In genomic region chr7:25758559-25758958, GRCh38 we compare ENCODE assay signal across 22 cellular contexts.
A peak's percentile ranks its signal among the peaks of the same experiment; 100 is the strongest.
DNase-seq lines count a peak whose midpoint lies in the region; ATAC-seq and TF ChIP-seq lines count a peak whose summit lies in the region.
"Had no signal": no experiment of that assay in that cellular context is flagged by ENCODE, and none has a peak within 500 bp of the region (broad histone marks: within the 10 kb centered on the region; RNA-seq: fewer than 3 reads in every experiment).

No MANE protein-coding gene starts in this region.

- DNase-seq in NCI-H524 (lab: John Stamatoyannopoulos, UW) (peak; percentile 26 to 82), NCI-H524 treated with DMSO at 0.1 percent for 48 hours (lab: John Stamatoyannopoulos, UW) (no peak), NCI-H2171 (lab: John Stamatoyannopoulos, UW) (peak; percentile 77), chondrocyte (ENCODE audit: low spot score) (no peak), smooth muscle cell (lab: John Stamatoyannopoulos, UW; ENCODE audit: unreplicated experiment) (no peak), dorsolateral prefrontal cortex (no peak)
- DNase-seq in stimulated activated CD4-positive, alpha-beta T cell treated with anti-CD3 and anti-CD28 coated beads, Interleukin-4, amount 100 ng/mL, for 4 hours: no peak
- DNase-seq: activated CD4-positive, alpha-beta T cell treated with anti-CD3 and anti-CD28 coated beads, Interleukin-2, amount 10 ng/mL, durations not matched to agents 24 days and 14 days; activated effector memory CD4-positive, alpha-beta T cell treated with anti-CD3 and anti-CD28 coated beads, Interleukin-2, amount 50 U/mL, for 16 hours; amniotic stem cell; kidney; naive thymus-derived CD8-positive, alpha-beta T cell; NCI-H2029 treated with DMSO at 0.1 percent for 48 hours; stimulated activated CD4-positive, alpha-beta T cell treated with anti-CD3 and anti-CD28 coated beads, Interleukin-12 subunit alpha, Interleukin-12 subunit beta, amount 100 ng/mL, for 4 hours; testis had no signal

- 69% methylated on average over 4 of the region's 4 CpGs for WGBS in smooth muscle cell (ENCODE audit: low lambda C conversion rate)

- no peak overlapping the region for H3K9ac ChIP-seq in smooth muscle cell (ENCODE audit: low read depth)

- no peaks in the 10 kb centered on the region for H3K79me2 ChIP-seq in smooth muscle cell (ENCODE audit: low read depth)
- H3K79me2 ChIP-seq: hepatocyte had no signal

- H3K27me3 Mint-ChIP-seq in chondrocyte (ENCODE audit: low read depth): no peaks in the 10 kb centered on the region

- intact Hi-C loops in dorsolateral prefrontal cortex (cut with DNase I): no loop called here

- H3K36me3 ChIP-seq in smooth muscle cell (ENCODE audit: low read depth): no peaks in the 10 kb centered on the region

- no peak overlapping the region for H3K4me2 ChIP-seq in smooth muscle cell
- H3K4me2 ChIP-seq: hepatocyte had no signal

- H3K27ac ChIP-seq in smooth muscle cell (ENCODE audit: low read depth) (peak overlapping the region; percentile 12), dorsolateral prefrontal cortex (no peak overlapping the region)
- H3K27ac ChIP-seq: 22Rv1, hepatocyte, testis had no signal

- ATAC-seq in GM19455 (IDR thresholded peaks at IDR 0.05; ENCODE audit: unreplicated experiment): no peak
- ATAC-seq: HepG2; naive thymus-derived CD8-positive, alpha-beta T cell had no signal

- peaks cover 51% of the 10 kb centered on the region for H3K4me1 Mint-ChIP-seq in chondrocyte (ENCODE audit: low read depth)
- H3K4me1 Mint-ChIP-seq: activated CD4-positive, alpha-beta T cell treated with anti-CD3 and anti-CD28 coated beads, Interleukin-2, amount 10 ng/mL, durations not matched to agents 24 days and 14 days; B cell; central memory CD8-positive, alpha-beta T cell; memory B cell; naive thymus-derived CD8-positive, alpha-beta T cell had no signal

- no peak for TF ChIP-seq CTCF in chondrocyte (IDR thresholded peaks at IDR 0.05)
- no peak for TF ChIP-seq CTCF in smooth muscle cell (IDR thresholded peaks at IDR 0.05; ENCODE audit: borderline replicate concordance, insufficient read depth, poor library complexity, severe bottlenecking)
- TF ChIP-seq CTCF in dorsolateral prefrontal cortex (IDR thresholded peaks at IDR 0.05 in 54 of 56, conservative IDR thresholded peaks at IDR 0.05 in 2 of 56; ENCODE audit: low read depth in 1 of 56, partially characterized antibody in 56 of 56): no peak

- H3K4me3 Mint-ChIP-seq in chondrocyte (ENCODE audit: unreplicated experiment): no peak overlapping the region
- H3K4me3 Mint-ChIP-seq: activated CD4-positive, alpha-beta T cell treated with anti-CD3 and anti-CD28 coated beads, Interleukin-2, amount 10 ng/mL, durations not matched to agents 24 days and 14 days; B cell; central memory CD8-positive, alpha-beta T cell; memory B cell; naive thymus-derived CD8-positive, alpha-beta T cell had no signal

- H3K36me3 Mint-ChIP-seq in chondrocyte (ENCODE audit: low read depth): peaks cover 2% of the 10 kb centered on the region
- H3K36me3 Mint-ChIP-seq: memory B cell; naive thymus-derived CD8-positive, alpha-beta T cell had no signal

- no peak overlapping the region for H2AFZ ChIP-seq in smooth muscle cell (ENCODE audit: low read depth)
- H2AFZ ChIP-seq: hepatocyte had no signal

- H3K4me3 ChIP-seq in smooth muscle cell: no peak overlapping the region
- H3K4me3 ChIP-seq in dorsolateral prefrontal cortex: no peak overlapping the region
- H3K4me3 ChIP-seq: hepatocyte, testis had no signal

- peaks cover 2% of the 10 kb centered on the region for H3K9me3 Mint-ChIP-seq in chondrocyte (ENCODE audit: low read depth)
- H3K9me3 Mint-ChIP-seq: activated CD4-positive, alpha-beta T cell treated with anti-CD3 and anti-CD28 coated beads, Interleukin-2, amount 10 ng/mL, durations not matched to agents 24 days and 14 days; central memory CD8-positive, alpha-beta T cell; memory B cell; naive thymus-derived CD8-positive, alpha-beta T cell had no signal

- no peaks in the 10 kb centered on the region for H4K20me1 ChIP-seq in smooth muscle cell (ENCODE audit: low read depth)

- peak overlapping the region; percentile 53 for H3K27ac Mint-ChIP-seq in chondrocyte (ENCODE audit: unreplicated experiment)
- H3K27ac Mint-ChIP-seq: activated CD4-positive, alpha-beta T cell treated with anti-CD3 and anti-CD28 coated beads, Interleukin-2, amount 10 ng/mL, durations not matched to agents 24 days and 14 days; B cell; memory B cell; naive thymus-derived CD8-positive, alpha-beta T cell had no signal

- no peaks in the 10 kb centered on the region for H3K9me3 ChIP-seq in smooth muscle cell (replicated peaks; ENCODE audit: low read depth)
- H3K9me3 ChIP-seq: testis had no signal

- H3K4me1 ChIP-seq in smooth muscle cell (ENCODE audit: low read depth): peaks cover 21% of the 10 kb centered on the region

- H3K27me3 ChIP-seq in smooth muscle cell (ENCODE audit: low read depth) (peaks cover 4% of the 10 kb centered on the region), dorsolateral prefrontal cortex (no peaks in the 10 kb centered on the region)
- H3K27me3 ChIP-seq: hepatocyte, testis had no signal

- H3F3A ChIP-seq in smooth muscle cell (ENCODE audit: low read depth): no peaks in the 10 kb centered on the region

Comparison
In these comparisons a context has a peak if more than half of its experiments do, and no peak if none do; other contexts are left out.
1. DNase-seq: peak in NCI-H524 (2 of 2) and NCI-H2171 (single experiment); none in NCI-H524 treated with DMSO at 0.1 percent for 48 hours (single experiment), chondrocyte (single experiment), smooth muscle cell (single experiment), stimulated activated CD4-positive, alpha-beta T cell treated with anti-CD3 and anti-CD28 coated beads, Interleukin-4, amount 100 ng/mL, for 4 hours (0 of 2) and dorsolateral prefrontal cortex (0 of 10).